Comparison of ENCODE assay signal across 2 cellular contexts in the genomic region with DNA sequence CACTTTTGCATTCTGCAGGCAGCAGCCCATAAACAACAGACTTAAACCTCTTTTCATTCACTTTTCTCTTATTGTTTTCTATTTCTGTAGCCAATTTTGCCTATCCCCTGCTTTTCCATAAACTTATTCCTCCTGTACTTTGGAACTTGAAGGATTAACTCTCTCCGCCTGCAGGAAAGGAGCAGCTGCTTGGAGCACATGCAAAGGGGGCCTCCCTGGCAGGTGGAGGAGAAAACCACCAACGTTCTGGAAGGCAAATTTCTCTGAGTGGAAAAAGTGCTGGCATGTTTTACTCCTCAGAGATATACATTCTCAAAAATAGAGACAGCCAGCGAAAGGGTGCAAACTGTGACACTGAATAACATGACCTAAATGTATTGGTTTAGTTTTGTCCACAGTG.
TF ChIP-seq lines count a peak whose summit lies in the region.

No MANE protein-coding gene starts in this region.

TF ChIP-seq in K562, 482 proteins besides CTCF, POLR2A, EP300 and RAD21 (continues in another document):
- no peak for TF ChIP-seq SMAD2 (IDR thresholded peaks at IDR 0.05; ENCODE audit: low read depth, low read length)
- TF ChIP-seq HLTF (IDR thresholded peaks at IDR 0.05) = no peak
- no peak for TF ChIP-seq SMAD4 (CRISPR knock-in tag; conservative IDR thresholded peaks at IDR 0.05)
- TF ChIP-seq, protein P1, sequence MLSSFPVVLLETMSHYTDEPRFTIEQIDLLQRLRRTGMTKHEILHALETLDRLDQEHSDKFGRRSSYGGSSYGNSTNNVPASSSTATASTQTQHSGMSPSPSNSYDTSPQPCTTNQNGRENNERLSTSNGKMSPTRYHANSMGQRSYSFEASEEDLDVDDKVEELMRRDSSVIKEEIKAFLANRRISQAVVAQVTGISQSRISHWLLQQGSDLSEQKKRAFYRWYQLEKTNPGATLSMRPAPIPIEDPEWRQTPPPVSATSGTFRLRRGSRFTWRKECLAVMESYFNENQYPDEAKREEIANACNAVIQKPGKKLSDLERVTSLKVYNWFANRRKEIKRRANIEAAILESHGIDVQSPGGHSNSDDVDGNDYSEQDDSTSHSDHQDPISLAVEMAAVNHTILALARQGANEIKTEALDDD (IDR thresholded peaks at IDR 0.05) = no peak
- TF ChIP-seq, protein P2, sequence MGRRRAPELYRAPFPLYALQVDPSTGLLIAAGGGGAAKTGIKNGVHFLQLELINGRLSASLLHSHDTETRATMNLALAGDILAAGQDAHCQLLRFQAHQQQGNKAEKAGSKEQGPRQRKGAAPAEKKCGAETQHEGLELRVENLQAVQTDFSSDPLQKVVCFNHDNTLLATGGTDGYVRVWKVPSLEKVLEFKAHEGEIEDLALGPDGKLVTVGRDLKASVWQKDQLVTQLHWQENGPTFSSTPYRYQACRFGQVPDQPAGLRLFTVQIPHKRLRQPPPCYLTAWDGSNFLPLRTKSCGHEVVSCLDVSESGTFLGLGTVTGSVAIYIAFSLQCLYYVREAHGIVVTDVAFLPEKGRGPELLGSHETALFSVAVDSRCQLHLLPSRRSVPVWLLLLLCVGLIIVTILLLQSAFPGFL (CRISPR knock-in tag; IDR thresholded peaks at IDR 0.05) = no peak
- TF ChIP-seq MYBL2 (IDR thresholded peaks at IDR 0.05; ENCODE audit: low read depth) = no peak
- TF ChIP-seq MYBL2 (CRISPR knock-in tag; IDR thresholded peaks at IDR 0.05; ENCODE audit: borderline replicate concordance) = no peak
- TF ChIP-seq, protein P3, sequence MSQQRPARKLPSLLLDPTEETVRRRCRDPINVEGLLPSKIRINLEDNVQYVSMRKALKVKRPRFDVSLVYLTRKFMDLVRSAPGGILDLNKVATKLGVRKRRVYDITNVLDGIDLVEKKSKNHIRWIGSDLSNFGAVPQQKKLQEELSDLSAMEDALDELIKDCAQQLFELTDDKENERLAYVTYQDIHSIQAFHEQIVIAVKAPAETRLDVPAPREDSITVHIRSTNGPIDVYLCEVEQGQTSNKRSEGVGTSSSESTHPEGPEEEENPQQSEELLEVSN (IDR thresholded peaks at IDR 0.05; ENCODE audit: borderline replicate concordance in 1 of 2, extremely low read depth in 1 of 2, insufficient read depth in 1 of 2, insufficient read length in 1 of 2, low read depth in 1 of 2, low read length in 1 of 2, poor library complexity in 1 of 2, severe bottlenecking in 1 of 2) = no peak
- no peak for TF ChIP-seq ZSCAN32 (CRISPR knock-in tag; IDR thresholded peaks at IDR 0.05)
- TF ChIP-seq, protein P4, sequence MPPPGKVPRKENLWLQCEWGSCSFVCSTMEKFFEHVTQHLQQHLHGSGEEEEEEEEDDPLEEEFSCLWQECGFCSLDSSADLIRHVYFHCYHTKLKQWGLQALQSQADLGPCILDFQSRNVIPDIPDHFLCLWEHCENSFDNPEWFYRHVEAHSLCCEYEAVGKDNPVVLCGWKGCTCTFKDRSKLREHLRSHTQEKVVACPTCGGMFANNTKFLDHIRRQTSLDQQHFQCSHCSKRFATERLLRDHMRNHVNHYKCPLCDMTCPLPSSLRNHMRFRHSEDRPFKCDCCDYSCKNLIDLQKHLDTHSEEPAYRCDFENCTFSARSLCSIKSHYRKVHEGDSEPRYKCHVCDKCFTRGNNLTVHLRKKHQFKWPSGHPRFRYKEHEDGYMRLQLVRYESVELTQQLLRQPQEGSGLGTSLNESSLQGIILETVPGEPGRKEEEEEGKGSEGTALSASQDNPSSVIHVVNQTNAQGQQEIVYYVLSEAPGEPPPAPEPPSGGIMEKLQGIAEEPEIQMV (tag; conservative IDR thresholded peaks at IDR 0.05; ENCODE audit: low read depth) = no peak
- no peak for TF ChIP-seq TAF1 (IDR thresholded peaks at IDR 0.05; ENCODE audit: control insufficient read depth, extremely low read depth, insufficient read depth, low read length, severe bottlenecking)
- no peak for TF ChIP-seq RBFOX2 (IDR thresholded peaks at IDR 0.05; ENCODE audit: low read depth, low read length)
- TF ChIP-seq RBM22 (IDR thresholded peaks at IDR 0.05; ENCODE audit: low read depth, low read length, poor library complexity, severe bottlenecking) = no peak

TF ChIP-seq in WTC11, 78 proteins besides CTCF, POLR2A, EP300 and RAD21 (continued from another document):
- TF ChIP-seq, protein P5, sequence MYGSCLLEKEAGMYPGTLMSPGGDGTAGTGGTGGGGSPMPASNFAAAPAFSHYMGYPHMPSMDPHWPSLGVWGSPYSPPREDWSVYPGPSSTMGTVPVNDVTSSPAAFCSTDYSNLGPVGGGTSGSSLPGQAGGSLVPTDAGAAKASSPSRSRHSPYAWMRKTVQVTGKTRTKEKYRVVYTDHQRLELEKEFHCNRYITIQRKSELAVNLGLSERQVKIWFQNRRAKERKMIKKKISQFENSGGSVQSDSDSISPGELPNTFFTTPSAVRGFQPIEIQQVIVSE (CRISPR knock-in tag; IDR thresholded peaks at IDR 0.05; ENCODE audit: borderline replicate concordance) = no peak
- TF ChIP-seq SP1 (CRISPR knock-in tag; conservative IDR thresholded peaks at IDR 0.05) = no peak
- TF ChIP-seq ZNF396 (CRISPR knock-in tag; IDR thresholded peaks at IDR 0.05; ENCODE audit: borderline replicate concordance) = no peak
- no peak for TF ChIP-seq ZNF317 (CRISPR knock-in tag; IDR thresholded peaks at IDR 0.05; ENCODE audit: borderline replicate concordance, low read depth)
- TF ChIP-seq CREB1 (CRISPR knock-in tag; IDR thresholded peaks at IDR 0.05) = no peak
- TF ChIP-seq, protein P6, sequence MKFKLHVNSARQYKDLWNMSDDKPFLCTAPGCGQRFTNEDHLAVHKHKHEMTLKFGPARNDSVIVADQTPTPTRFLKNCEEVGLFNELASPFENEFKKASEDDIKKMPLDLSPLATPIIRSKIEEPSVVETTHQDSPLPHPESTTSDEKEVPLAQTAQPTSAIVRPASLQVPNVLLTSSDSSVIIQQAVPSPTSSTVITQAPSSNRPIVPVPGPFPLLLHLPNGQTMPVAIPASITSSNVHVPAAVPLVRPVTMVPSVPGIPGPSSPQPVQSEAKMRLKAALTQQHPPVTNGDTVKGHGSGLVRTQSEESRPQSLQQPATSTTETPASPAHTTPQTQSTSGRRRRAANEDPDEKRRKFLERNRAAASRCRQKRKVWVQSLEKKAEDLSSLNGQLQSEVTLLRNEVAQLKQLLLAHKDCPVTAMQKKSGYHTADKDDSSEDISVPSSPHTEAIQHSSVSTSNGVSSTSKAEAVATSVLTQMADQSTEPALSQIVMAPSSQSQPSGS (CRISPR knock-in tag; IDR thresholded peaks at IDR 0.05; ENCODE audit: borderline replicate concordance, low read depth) = no peak
- no peak for TF ChIP-seq ELF4 (CRISPR knock-in tag; IDR thresholded peaks at IDR 0.05; ENCODE audit: low read depth)
